In genomic region chr15:43824302-43825246, GRCh38 we compare ENCODE assay signal across 1 cellular context.
A peak's percentile ranks its signal among the peaks of the same experiment; 100 is the strongest.
TF ChIP-seq lines count a peak whose summit lies in the region.

A gene with protein sequence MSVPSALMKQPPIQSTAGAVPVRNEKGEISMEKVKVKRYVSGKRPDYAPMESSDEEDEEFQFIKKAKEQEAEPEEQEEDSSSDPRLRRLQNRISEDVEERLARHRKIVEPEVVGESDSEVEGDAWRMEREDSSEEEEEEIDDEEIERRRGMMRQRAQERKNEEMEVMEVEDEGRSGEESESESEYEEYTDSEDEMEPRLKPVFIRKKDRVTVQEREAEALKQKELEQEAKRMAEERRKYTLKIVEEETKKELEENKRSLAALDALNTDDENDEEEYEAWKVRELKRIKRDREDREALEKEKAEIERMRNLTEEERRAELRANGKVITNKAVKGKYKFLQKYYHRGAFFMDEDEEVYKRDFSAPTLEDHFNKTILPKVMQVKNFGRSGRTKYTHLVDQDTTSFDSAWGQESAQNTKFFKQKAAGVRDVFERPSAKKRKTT (minus strand): TSS chr15:43824690. CDS start chr15:43824569, 121 bp downstream.

TF ChIP-seq in SK-N-SH, 30 proteins besides CTCF, POLR2A, EP300 and RAD21 (continued from another document):
- TF ChIP-seq, protein P1, sequence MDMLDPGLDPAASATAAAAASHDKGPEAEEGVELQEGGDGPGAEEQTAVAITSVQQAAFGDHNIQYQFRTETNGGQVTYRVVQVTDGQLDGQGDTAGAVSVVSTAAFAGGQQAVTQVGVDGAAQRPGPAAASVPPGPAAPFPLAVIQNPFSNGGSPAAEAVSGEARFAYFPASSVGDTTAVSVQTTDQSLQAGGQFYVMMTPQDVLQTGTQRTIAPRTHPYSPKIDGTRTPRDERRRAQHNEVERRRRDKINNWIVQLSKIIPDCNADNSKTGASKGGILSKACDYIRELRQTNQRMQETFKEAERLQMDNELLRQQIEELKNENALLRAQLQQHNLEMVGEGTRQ (IDR thresholded peaks at IDR 0.05; ENCODE audit: borderline replicate concordance, low read depth, low read length) = no peak; the same call in 1 of the 2 replicates
- TF ChIP-seq JUND (IDR thresholded peaks at IDR 0.05) (no peak), ELF1 (IDR thresholded peaks at IDR 0.05) (peak; percentile 91), RXRA (IDR thresholded peaks at IDR 0.05; ENCODE audit: borderline replicate concordance, low read depth) (no peak), EZH2phosphoT487 (IDR thresholded peaks at IDR 0.05; ENCODE audit: borderline replicate concordance, low read depth) (no peak), GATA2 (CRISPR knock-in tag; IDR thresholded peaks at IDR 0.05) (no peak), RCOR1 (IDR thresholded peaks at IDR 0.05; ENCODE audit: low read length) (no peak; the same call in none of the 2 replicates), YY1 (IDR thresholded peaks at IDR 0.05; ENCODE audit: low read depth) (peak; percentile 58; the same call in 1 of the 2 replicates), GABPA (IDR thresholded peaks at IDR 0.05; ENCODE audit: low read depth) (peak; percentile 86), RFX5 (IDR thresholded peaks at IDR 0.05; ENCODE audit: low read length) (no peak), FOXM1 (IDR thresholded peaks at IDR 0.05; ENCODE audit: low read depth) (no peak), TAF1 (IDR thresholded peaks at IDR 0.05; ENCODE audit: borderline replicate concordance, low read depth, low read length) (peak; percentile 90)
- TF ChIP-seq, protein P2, sequence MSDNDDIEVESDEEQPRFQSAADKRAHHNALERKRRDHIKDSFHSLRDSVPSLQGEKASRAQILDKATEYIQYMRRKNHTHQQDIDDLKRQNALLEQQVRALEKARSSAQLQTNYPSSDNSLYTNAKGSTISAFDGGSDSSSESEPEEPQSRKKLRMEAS (IDR thresholded peaks at IDR 0.05; ENCODE audit: low read depth) = peak; percentile 98
